ENCODE assay signal across 1 cellular context in genomic region chr2:75518638-75519465, GRCh38.
TF ChIP-seq lines count a peak whose summit lies in the region.

No MANE protein-coding gene starts in this region.

TF ChIP-seq in HepG2, 621 proteins besides CTCF, POLR2A, EP300 and RAD21 (continued from another document):
- TF ChIP-seq ZNF432 (CRISPR knock-in tag; IDR thresholded peaks at IDR 0.05; ENCODE audit: borderline replicate concordance) (no peak), ZNF670 (CRISPR knock-in tag; IDR thresholded peaks at IDR 0.05; ENCODE audit: borderline replicate concordance) (peak; percentile 11; the same call in 1 of the 2 replicates), MEIS2 (CRISPR knock-in tag; IDR thresholded peaks at IDR 0.05) (peak; percentile 48; the same call in 1 of the 2 replicates), RFXAP (CRISPR knock-in tag; IDR thresholded peaks at IDR 0.05; ENCODE audit: borderline replicate concordance) (no peak), YEATS4 (CRISPR knock-in tag; IDR thresholded peaks at IDR 0.05; ENCODE audit: borderline replicate concordance) (no peak), MBD4 (IDR thresholded peaks at IDR 0.05; ENCODE audit: borderline replicate concordance, low read length) (no peak), TCF12 (IDR thresholded peaks at IDR 0.05) (no peak), TCF12 (CRISPR knock-in tag; IDR thresholded peaks at IDR 0.05) (no peak), HDAC2 (CRISPR knock-in tag; IDR thresholded peaks at IDR 0.05) (peak; percentile 83), IRF9 (CRISPR knock-in tag; IDR thresholded peaks at IDR 0.05; ENCODE audit: borderline replicate concordance) (no peak), PCBP1 (IDR thresholded peaks at IDR 0.05; ENCODE audit: borderline replicate concordance, low read depth, low read length) (no peak), STAT5B (CRISPR knock-in tag; IDR thresholded peaks at IDR 0.05) (no peak), ZNF232 (CRISPR knock-in tag; IDR thresholded peaks at IDR 0.05; ENCODE audit: borderline replicate concordance) (no peak), FOXJ3 (CRISPR knock-in tag; IDR thresholded peaks at IDR 0.05; ENCODE audit: borderline replicate concordance) (no peak)
- TF ChIP-seq, protein P1, sequence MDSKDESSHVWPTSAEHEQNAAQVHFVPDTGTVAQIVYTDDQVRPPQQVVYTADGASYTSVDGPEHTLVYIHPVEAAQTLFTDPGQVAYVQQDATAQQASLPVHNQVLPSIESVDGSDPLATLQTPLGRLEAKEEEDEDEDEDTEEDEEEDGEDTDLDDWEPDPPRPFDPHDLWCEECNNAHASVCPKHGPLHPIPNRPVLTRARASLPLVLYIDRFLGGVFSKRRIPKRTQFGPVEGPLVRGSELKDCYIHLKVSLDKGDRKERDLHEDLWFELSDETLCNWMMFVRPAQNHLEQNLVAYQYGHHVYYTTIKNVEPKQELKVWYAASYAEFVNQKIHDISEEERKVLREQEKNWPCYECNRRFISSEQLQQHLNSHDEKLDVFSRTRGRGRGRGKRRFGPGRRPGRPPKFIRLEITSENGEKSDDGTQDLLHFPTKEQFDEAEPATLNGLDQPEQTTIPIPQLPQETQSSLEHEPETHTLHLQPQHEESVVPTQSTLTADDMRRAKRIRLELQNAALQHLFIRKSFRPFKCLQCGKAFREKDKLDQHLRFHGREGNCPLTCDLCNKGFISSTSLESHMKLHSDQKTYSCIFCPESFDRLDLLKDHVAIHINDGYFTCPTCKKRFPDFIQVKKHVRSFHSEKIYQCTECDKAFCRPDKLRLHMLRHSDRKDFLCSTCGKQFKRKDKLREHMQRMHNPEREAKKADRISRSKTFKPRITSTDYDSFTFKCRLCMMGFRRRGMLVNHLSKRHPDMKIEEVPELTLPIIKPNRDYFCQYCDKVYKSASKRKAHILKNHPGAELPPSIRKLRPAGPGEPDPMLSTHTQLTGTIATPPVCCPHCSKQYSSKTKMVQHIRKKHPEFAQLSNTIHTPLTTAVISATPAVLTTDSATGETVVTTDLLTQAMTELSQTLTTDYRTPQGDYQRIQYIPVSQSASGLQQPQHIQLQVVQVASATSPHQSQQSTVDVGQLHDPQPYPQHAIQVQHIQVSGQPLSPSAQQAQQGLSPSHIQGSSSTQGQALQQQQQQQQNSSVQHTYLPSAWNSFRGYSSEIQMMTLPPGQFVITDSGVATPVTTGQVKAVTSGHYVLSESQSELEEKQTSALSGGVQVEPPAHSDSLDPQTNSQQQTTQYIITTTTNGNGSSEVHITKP (CRISPR knock-in tag; IDR thresholded peaks at IDR 0.05; ENCODE audit: low read depth): no peak
